In the genomic region with DNA sequence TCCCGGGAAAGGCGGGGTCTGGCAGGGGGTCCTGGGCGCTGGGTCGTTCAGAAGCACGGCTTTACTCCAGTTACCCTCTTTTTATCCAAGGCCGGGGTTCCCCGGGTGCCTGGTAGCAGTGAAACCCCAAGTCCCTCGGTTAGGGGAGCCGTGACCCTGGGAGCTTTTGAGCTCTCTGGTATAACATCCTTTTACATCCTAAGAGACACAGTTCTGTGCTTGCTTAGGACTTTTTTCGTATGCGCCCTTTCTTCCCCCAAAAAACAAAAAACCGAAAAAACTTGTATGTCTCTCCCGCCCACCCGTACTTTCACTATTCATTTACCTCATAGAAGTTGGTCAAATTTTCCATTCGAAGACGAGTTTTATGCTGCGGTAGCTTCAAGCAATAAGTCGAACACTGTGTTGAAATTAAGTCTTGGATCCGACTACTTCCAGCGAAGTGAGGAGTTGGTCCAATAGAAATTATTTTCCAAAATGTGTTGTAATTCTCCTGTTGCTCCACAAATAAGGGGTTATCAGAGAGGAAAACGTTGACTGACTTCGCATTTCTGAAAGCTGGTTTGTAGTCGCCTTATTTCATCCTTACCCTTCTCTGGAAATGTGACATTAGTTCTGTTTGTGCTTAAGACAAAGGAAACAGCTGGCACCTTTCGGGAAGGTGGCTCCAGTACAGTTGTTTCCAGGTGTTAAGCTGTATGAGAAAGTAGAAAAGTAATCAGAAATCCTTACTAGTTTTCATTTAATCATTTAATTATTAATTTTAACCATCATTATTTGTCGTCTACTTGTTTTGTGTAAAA, we compare ENCODE assay signal across 8 cellular contexts. TPM values are rescaled to one million over a fixed set of nuclear protein-coding genes. Genes with fewer than 3 reads are reported as not detected.
DNase-seq lines count a peak whose midpoint lies in the region; ATAC-seq and TF ChIP-seq lines count a peak whose summit lies in the region.

No MANE protein-coding gene starts in this region.

- H3K27ac ChIP-seq in ACC112 (ENCODE audit: low read depth, low read length) (peak overlapping the region; percentile 78), adipose tissue (ENCODE audit: low read depth, low read length) (peak overlapping the region; percentile 91), right atrium auricular region (peak overlapping the region; percentile 87 to 97)

- 0 to 1% (median 0%) methylated on average over 25 of the region's 25 CpGs for WGBS in adipose tissue, 3 donors

- TF ChIP-seq CTCF in right atrium auricular region (IDR thresholded peaks at IDR 0.05) = no peak

- peaks cover 21% of the 10 kb centered on the region for H3K4me1 ChIP-seq in ACC112 (ENCODE audit: control insufficient read depth, insufficient read depth, low read length, unreplicated experiment)
- H3K4me1 ChIP-seq in NT2/D1 (ENCODE audit: insufficient read depth, insufficient read length) = no peaks in the 10 kb centered on the region
- H3K4me1 ChIP-seq in right atrium auricular region = peaks cover 0 to 26% of the 10 kb centered on the region in 2 donors

- H2AFZ ChIP-seq in ACC112 (ENCODE audit: low read length, unreplicated experiment) = peak overlapping the region; percentile 88

- DNase-seq in NT2/D1 (ENCODE audit: low read depth, low spot score) (no peak), right atrium auricular region (ENCODE audit: low spot score) (no peak), sciatic nerve (ENCODE audit: low spot score) (no peak), globus pallidus (ENCODE audit: low spot score) (no peak)

- H3K79me2 ChIP-seq in ACC112 (ENCODE audit: control insufficient read depth, insufficient read depth, low read length, unreplicated experiment) = peaks cover 30% of the 10 kb centered on the region

- H3K4me3 ChIP-seq in ACC112 (ENCODE audit: low read depth, low read length) = peak overlapping the region; percentile 80
- H3K4me3 ChIP-seq in NT2/D1 (ENCODE audit: insufficient read length, low read depth) = peak overlapping the region; percentile 63
- peak overlapping the region; percentile 61 to 80 for H3K4me3 ChIP-seq in right atrium auricular region

- H3K9me3 ChIP-seq in NT2/D1 (ENCODE audit: insufficient read depth, low read length) = no peaks in the 10 kb centered on the region
- H3K9me3 ChIP-seq in right atrium auricular region = no peaks in the 10 kb centered on the region

- ATAC-seq in GM18511 (IDR thresholded peaks at IDR 0.05; ENCODE audit: unreplicated experiment) (peak; percentile 19), HG03039 (IDR thresholded peaks at IDR 0.05; ENCODE audit: unreplicated experiment) (peak; percentile 11), sciatic nerve (peak; percentile 54)

- H3K36me3 ChIP-seq in ACC112 (ENCODE audit: insufficient read depth, low read length) (no peaks in the 10 kb centered on the region), NT2/D1 (ENCODE audit: insufficient read depth, insufficient read length, low read length) (no peaks in the 10 kb centered on the region), right atrium auricular region (no peaks in the 10 kb centered on the region)

- intact Hi-C loops in sciatic nerve (cut with DNase I) = no loop called here

- H3K27me3 ChIP-seq in ACC112 (ENCODE audit: insufficient read depth, low read length) = no peaks in the 10 kb centered on the region
- H3K27me3 ChIP-seq in NT2/D1 (ENCODE audit: insufficient read depth, insufficient read length) = peaks cover 24% of the 10 kb centered on the region
- no peaks in the 10 kb centered on the region for H3K27me3 ChIP-seq in right atrium auricular region

- H3K9ac ChIP-seq in NT2/D1 (ENCODE audit: insufficient read length, low read depth) = peak overlapping the region; percentile 79

RNA-seq across cellular contexts. Expression of a gene that starts 0.8 kb away (rescaled TPM):
- 10 to 100 TPM; 19.1 to 50.1 (median 37.5) TPM for polyA plus RNA-seq in adipose tissue
- 10 to 100 TPM; 24.8 to 35.8 TPM for total RNA-seq in right atrium auricular region
- 65.1 TPM for total RNA-seq in sciatic nerve
